In the genomic region with DNA sequence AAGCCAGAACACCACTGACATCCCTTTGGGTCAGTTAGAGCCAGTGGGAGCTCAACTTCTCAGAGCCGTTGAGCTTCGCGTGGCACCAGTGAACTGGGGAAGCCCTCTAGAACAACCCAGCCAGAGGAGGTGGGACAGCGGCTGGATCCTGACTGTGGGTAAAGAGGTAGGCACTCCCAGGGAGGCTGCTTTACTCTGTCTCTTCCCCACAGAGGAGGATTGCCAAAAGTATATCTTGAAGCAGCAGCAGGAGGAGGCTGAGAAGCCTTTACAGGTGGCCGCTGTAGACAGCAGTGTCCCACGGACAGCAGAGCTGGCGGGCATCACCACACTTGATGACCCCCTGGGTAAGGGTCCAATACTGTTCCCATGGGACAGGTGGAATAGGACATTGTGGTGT, we compare ENCODE assay signal across 9 cellular contexts. TPM values are rescaled to one million over a fixed set of nuclear protein-coding genes. Genes with fewer than 3 reads are reported as not detected.
DNase-seq lines count a peak whose midpoint lies in the region; ATAC-seq and TF ChIP-seq lines count a peak whose summit lies in the region.
"Had no signal": no experiment of that assay in that cellular context is flagged by ENCODE, and none has a peak within 500 bp of the region (broad histone marks: within the 10 kb centered on the region; RNA-seq: fewer than 3 reads in every experiment).

No MANE protein-coding gene starts in this region.

- H3K4me3 ChIP-seq in ACC112 (ENCODE audit: low read depth, low read length), result peak overlapping the region; percentile 99
- peak overlapping the region; percentile 88 for H3K4me3 ChIP-seq in coronary artery
- H3K4me3 ChIP-seq in MG63, result no peak overlapping the region

- no peak for TF ChIP-seq CTCF in coronary artery (IDR thresholded peaks at IDR 0.05)

- peaks cover 20% of the 10 kb centered on the region for H3K4me1 ChIP-seq in ACC112 (ENCODE audit: control insufficient read depth, insufficient read depth, low read length, unreplicated experiment)

- H3K36me3 ChIP-seq in ACC112 (ENCODE audit: insufficient read depth, low read length) (no peaks in the 10 kb centered on the region), MG63 (no peaks in the 10 kb centered on the region)

- peaks cover 28 to 49% (median 38%) of the 10 kb centered on the region in 3 donors for H3K4me1 Mint-ChIP-seq in IgD-negative memory B cell
- H3K4me1 Mint-ChIP-seq in naive B cell, result peaks cover 61 to 74% (median 68%) of the 10 kb centered on the region in 3 donors

- peaks cover 37% of the 10 kb centered on the region for H3K79me2 ChIP-seq in ACC112 (ENCODE audit: control insufficient read depth, insufficient read depth, low read length, unreplicated experiment)

- H3K4me3 Mint-ChIP-seq in IgD-negative memory B cell (peak overlapping the region; percentile 89 to 98 (median 96)), naive B cell (peak overlapping the region; percentile 86 to 99 (median 94))

- ATAC-seq in naive B cell (ENCODE audit: low read depth in 2 of 2) (no peak), GM18519 (IDR thresholded peaks at IDR 0.05; ENCODE audit: low FRiP score, unreplicated experiment) (no peak)

- no peak overlapping the region for H2AFZ ChIP-seq in ACC112 (ENCODE audit: low read length, unreplicated experiment)

- H3K9me3 ChIP-seq in MG63, result no peaks in the 10 kb centered on the region
- H3K9me3 ChIP-seq: adrenal gland had no signal

- H3K27ac Mint-ChIP-seq in IgD-negative memory B cell, result peak overlapping the region; percentile 25 to 78 (median 31)
- peak overlapping the region; percentile 30 to 99 (median 88) for H3K27ac Mint-ChIP-seq in naive B cell

- H3K9me3 Mint-ChIP-seq in IgD-negative memory B cell, result no peaks in the 10 kb centered on the region
- H3K9me3 Mint-ChIP-seq in naive B cell, result no peaks in the 10 kb centered on the region

- H3K27me3 Mint-ChIP-seq in IgD-negative memory B cell (no peaks in the 10 kb centered on the region), naive B cell (no peaks in the 10 kb centered on the region)

- H3K27me3 ChIP-seq in ACC112 (ENCODE audit: insufficient read depth, low read length) (no peaks in the 10 kb centered on the region), MG63 (no peaks in the 10 kb centered on the region)
- H3K27me3 ChIP-seq: adrenal gland had no signal

- no peak overlapping the region for H3K27ac ChIP-seq in ACC112 (ENCODE audit: low read depth, low read length)
- peak overlapping the region in 1 of 2 donors; percentile 87 for H3K27ac ChIP-seq in coronary artery

- H3K36me3 Mint-ChIP-seq in IgD-negative memory B cell, result peaks cover 4% of the 10 kb centered on the region
- peaks cover 5 to 20% of the 10 kb centered on the region in 2 donors for H3K36me3 Mint-ChIP-seq in naive B cell

- DNase-seq in coronary artery (ENCODE audit: low spot score) (peak; percentile 62), naive B cell (no peak), MG63 (no peak), NCI-H2081 treated with DMSO at 0.1 percent for 48 hours (lab: John Stamatoyannopoulos, UW) (no peak), dermis blood vessel endothelial cell (no peak)

RNA-seq across cellular contexts. Expression of gene MYD88, which starts 1.2 kb away (rescaled TPM):
- polyA plus RNA-seq in IgD-negative memory B cell (83.0 TPM), naive B cell (ENCODE audit: low read depth in 6 of 6) (100 to 1,000 TPM in 3 of 6 donors, 10 to 100 TPM in 3; 82.4 to 136 (median 102) TPM)
- total RNA-seq in MG63 (2014; rRNA removed; shearing (Covaris generic); ENCODE audit: low replicate concordance), result 4.1 TPM in 1 of 2 replicates, not detected in the other
- total RNA-seq in dermis blood vessel endothelial cell, result 29.3 and 29.9 TPM in 2 replicates

RNA-seq across cellular contexts. Expression of gene ACAA1, which starts 2.7 kb away (rescaled TPM):
- polyA plus RNA-seq in IgD-negative memory B cell (41.8 TPM), naive B cell (ENCODE audit: low read depth in 6 of 6) (10 to 100 TPM; 44.3 to 62.4 (median 52.0) TPM)
- 9.7 and 31.8 TPM in 2 replicates for total RNA-seq in MG63 (2014; rRNA removed; shearing (Covaris generic); ENCODE audit: low replicate concordance)
- 27.2 and 42.5 TPM in 2 replicates for total RNA-seq in dermis blood vessel endothelial cell

RNA-seq across cellular contexts. Expression of gene OXSR1, which starts 25.7 kb away (rescaled TPM):
- polyA plus RNA-seq in IgD-negative memory B cell (13.0 TPM), naive B cell (ENCODE audit: low read depth in 6 of 6) (10 to 100 TPM in 5 of 6 donors, 1 to 10 TPM in 1; 7.8 to 15.5 (median 13.8) TPM)
- 13.2 and 20.3 TPM in 2 replicates for total RNA-seq in MG63 (2014; rRNA removed; shearing (Covaris generic); ENCODE audit: low replicate concordance)
- total RNA-seq in dermis blood vessel endothelial cell, result 35.2 and 41.2 TPM in 2 replicates
